In genomic region chrX:51496501-51497291, GRCh38 we compare ENCODE assay signal across 1 cellular context.
TF ChIP-seq lines count a peak whose summit lies in the region.

Gene NUDT11 (minus strand): TSS chrX:51496592. CDS start chrX:51496444, 148 bp downstream.

TF ChIP-seq in SK-N-SH, 30 proteins besides CTCF, POLR2A, EP300 and RAD21 (continued from another document):
- no peak for TF ChIP-seq ZBTB33 (IDR thresholded peaks at IDR 0.05; ENCODE audit: borderline replicate concordance, low read depth)
- TF ChIP-seq FOXJ3 (CRISPR knock-in tag; IDR thresholded peaks at IDR 0.05), result no peak
- peak; percentile 57; the same call in 1 of the 2 replicates for TF ChIP-seq NRF1 (IDR thresholded peaks at IDR 0.05; ENCODE audit: low read depth, low read length)
- TF ChIP-seq POLR2AphosphoS5 (IDR thresholded peaks at IDR 0.05; ENCODE audit: low read depth, low read length), result no peak
- TF ChIP-seq MAX (IDR thresholded peaks at IDR 0.05; ENCODE audit: low read depth), result 0 out of 2 replicates have a peak, but pooled peaks have one; percentile 44
- TF ChIP-seq NFIC (IDR thresholded peaks at IDR 0.05; ENCODE audit: borderline replicate concordance), result no peak
- TF ChIP-seq USF1 (IDR thresholded peaks at IDR 0.05; ENCODE audit: borderline replicate concordance, low read depth), result peak; percentile 34; the same call in 1 of the 2 replicates
- TF ChIP-seq MXI1 (IDR thresholded peaks at IDR 0.05; ENCODE audit: low read depth, low read length), result peak; percentile 67; the same call in 1 of the 2 replicates
- TF ChIP-seq FOSL2 (IDR thresholded peaks at IDR 0.05; ENCODE audit: borderline replicate concordance, low read depth), result no peak
- no peak for TF ChIP-seq RFX5 (IDR thresholded peaks at IDR 0.05; ENCODE audit: low read length)
- no peak for TF ChIP-seq IRF3 (IDR thresholded peaks at IDR 0.05; ENCODE audit: low read depth, low read length)
- no peak for TF ChIP-seq TEAD4 (IDR thresholded peaks at IDR 0.05; ENCODE audit: borderline replicate concordance, insufficient read depth)
- no peak for TF ChIP-seq ELF1 (IDR thresholded peaks at IDR 0.05)
- TF ChIP-seq RCOR1 (IDR thresholded peaks at IDR 0.05; ENCODE audit: low read length), result no peak
- no peak for TF ChIP-seq GABPA (IDR thresholded peaks at IDR 0.05; ENCODE audit: low read depth)
